ENCODE assay signal across 8 cellular contexts in the genomic region with DNA sequence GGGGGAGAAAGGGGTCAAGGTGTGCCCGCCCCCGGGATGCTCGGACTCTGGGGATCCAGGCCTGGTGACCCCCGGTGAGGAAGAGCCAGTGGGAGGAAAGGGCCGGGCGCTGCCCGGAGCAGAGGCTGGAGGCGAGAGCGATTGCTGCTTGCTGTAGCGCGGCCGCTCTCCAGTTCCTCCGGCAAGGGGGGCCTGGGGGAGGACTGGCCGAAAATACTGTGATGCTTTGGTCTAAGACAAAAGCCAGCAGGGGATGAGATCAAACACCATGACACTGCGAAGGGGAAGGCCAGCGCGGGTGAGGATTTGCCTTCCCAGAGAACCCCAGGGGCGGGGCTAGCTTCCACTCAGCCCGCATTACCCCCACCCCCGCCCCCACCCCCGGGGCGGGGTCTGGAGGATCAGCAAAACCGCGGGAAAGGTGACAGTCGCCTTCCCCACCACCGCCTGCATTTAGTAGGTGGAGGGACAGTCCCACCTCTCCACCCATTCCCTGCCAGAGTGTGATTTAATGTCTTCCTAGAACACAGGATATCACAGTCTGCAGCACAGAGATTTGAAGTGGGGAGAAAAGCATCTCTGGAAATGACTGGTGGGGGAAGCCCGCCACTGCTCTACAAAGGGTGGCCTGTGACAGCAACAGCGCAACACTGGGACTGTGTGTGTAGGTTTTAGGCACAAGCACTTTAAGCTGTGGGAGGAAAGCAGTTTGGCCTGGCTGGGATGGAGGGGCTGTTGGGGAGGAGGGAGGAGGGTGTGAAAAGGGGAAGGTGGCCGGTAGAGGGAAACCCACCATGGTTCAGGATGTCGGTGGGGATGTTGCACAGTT. TPM values are rescaled to one million over a fixed set of nuclear protein-coding genes. Genes with fewer than 3 reads are reported as not detected.
DNase-seq lines count a peak whose midpoint lies in the region; ATAC-seq and TF ChIP-seq lines count a peak whose summit lies in the region.

No MANE protein-coding gene starts in this region.

- ATAC-seq in DND-41 (ENCODE audit: insufficient read depth, low read depth) (peak; percentile 81), left cardiac atrium (peak; percentile 31 to 70)

- peaks cover 39% of the 10 kb centered on the region for H3K27me3 Mint-ChIP-seq in activated naive CD4-positive, alpha-beta T cell treated with anti-CD3 and anti-CD28 coated beads for 36 hours (ENCODE audit: low read depth)

- no peaks in the 10 kb centered on the region for H4K20me1 ChIP-seq in DND-41 (ENCODE audit: insufficient read depth, low read length)
- H4K20me1 ChIP-seq in Loucy (ENCODE audit: insufficient read depth, low read length, poor library complexity, severe bottlenecking), result no peaks in the 10 kb centered on the region

- H3K79me2 ChIP-seq in DND-41 (ENCODE audit: insufficient read depth, low read length), result no peaks in the 10 kb centered on the region
- H3K79me2 ChIP-seq in Loucy (ENCODE audit: insufficient read depth, low read length), result no peaks in the 10 kb centered on the region

- 0 out of 2 replicates have a peak, but pooled peaks cover 3% of the 10 kb centered on the region for H3F3A ChIP-seq in Loucy (ENCODE audit: low read depth)

- H3K4me1 ChIP-seq in DND-41 (ENCODE audit: insufficient read depth, low read length), result peaks cover 17% of the 10 kb centered on the region
- H3K4me1 ChIP-seq in Loucy (ENCODE audit: insufficient read depth, low read length, poor library complexity, severe bottlenecking), result peaks cover 8% of the 10 kb centered on the region
- peaks cover 5% of the 10 kb centered on the region for H3K4me1 ChIP-seq in prostate gland (replicated peaks)

- H2AFZ ChIP-seq in DND-41 (ENCODE audit: low read depth, low read length) (peak overlapping the region; percentile 82), Loucy (ENCODE audit: low read length) (peak overlapping the region; percentile 86)

- no peaks in the 10 kb centered on the region for H3K9me2 ChIP-seq in Loucy (replicated peaks; ENCODE audit: low read depth, low read length)

- no peak for TF ChIP-seq POLR2A in prostate gland (IDR thresholded peaks at IDR 0.05)

- H3K4me1 Mint-ChIP-seq in activated naive CD4-positive, alpha-beta T cell treated with anti-CD3 and anti-CD28 coated beads for 36 hours (ENCODE audit: low read depth), result peaks cover 19% of the 10 kb centered on the region

- TF ChIP-seq CTCF in DND-41 (IDR thresholded peaks at IDR 0.05; ENCODE audit: borderline replicate concordance, extremely low read depth, low read length, poor library complexity, severe bottlenecking) (no peak), Loucy (conservative IDR thresholded peaks at IDR 0.05; ENCODE audit: low read length) (no peak), prostate gland (IDR thresholded peaks at IDR 0.05) (no peak)

- H3K36me3 ChIP-seq in DND-41 (ENCODE audit: insufficient read depth, low read length) (0 out of 2 replicates have a peak, but pooled peaks cover 3% of the 10 kb centered on the region), Loucy (ENCODE audit: insufficient read depth, low read length) (no peaks in the 10 kb centered on the region), prostate gland (no peaks in the 10 kb centered on the region)

- H3K4me3 ChIP-seq in DND-41 (ENCODE audit: low read depth in 1 of 2, low read length in 2 of 2), result peak overlapping the region; percentile 8 to 48; a peak in 3 of 4 replicates
- peak overlapping the region; percentile 74 for H3K4me3 ChIP-seq in Loucy (ENCODE audit: low read length, poor library complexity, severe bottlenecking)
- H3K4me3 ChIP-seq in prostate gland, result peak overlapping the region; percentile 34 to 39

- DNase-seq in DND-41, result peak; percentile 86
- peak; percentile 61 for DNase-seq in H4 (ENCODE audit: low spot score)
- peak; percentile 94 for DNase-seq in SK-N-DZ (ENCODE audit: low spot score)
- DNase-seq in activated naive CD4-positive, alpha-beta T cell treated with anti-CD3 and anti-CD28 coated beads for 36 hours, result peak; percentile 98
- peak; percentile 82 for DNase-seq in left cardiac atrium
- no peak for DNase-seq in prostate gland (ENCODE audit: low spot score)
- DNase-seq in putamen (ENCODE audit: low spot score), result no peak

- H3K9me3 ChIP-seq in DND-41 (ENCODE audit: insufficient read depth, low read length, severe bottlenecking) (no peaks in the 10 kb centered on the region), Loucy (ENCODE audit: insufficient read depth, low read depth, low read length) (no peaks in the 10 kb centered on the region), prostate gland (no peaks in the 10 kb centered on the region)

- H3K4me2 ChIP-seq in DND-41 (ENCODE audit: insufficient read depth, low read length) (peak overlapping the region; percentile 79), Loucy (ENCODE audit: low read depth, low read length, poor library complexity, severe bottlenecking) (peak overlapping the region; percentile 88)

- H3K9me3 Mint-ChIP-seq in activated naive CD4-positive, alpha-beta T cell treated with anti-CD3 and anti-CD28 coated beads for 36 hours, result no peaks in the 10 kb centered on the region

- H3K36me3 Mint-ChIP-seq in activated naive CD4-positive, alpha-beta T cell treated with anti-CD3 and anti-CD28 coated beads for 36 hours (ENCODE audit: low read depth), result no peaks in the 10 kb centered on the region

- peak overlapping the region; percentile 55 for H3K9ac ChIP-seq in DND-41 (ENCODE audit: low read depth, low read length)
- peak overlapping the region; percentile 59 for H3K9ac ChIP-seq in Loucy (ENCODE audit: low read depth, low read length, poor library complexity, severe bottlenecking)

- 4% methylated on average over 28 of the region's 30 CpGs for WGBS in prostate gland

- intact Hi-C loops in activated naive CD4-positive, alpha-beta T cell treated with anti-CD3 and anti-CD28 coated beads for 36 hours (cut with micrococcal nuclease), result loop anchor here (1.0 to 2.0 kb wide), 9 partner anchors 10 to 969 kb away; a partner anchor contains a TSS
- intact Hi-C loops in left cardiac atrium (cut with DNase I) (no loop called here), prostate gland (cut with DNase I) (loop anchor here (2.0 kb wide), 1 partner anchor 26 kb away; a partner anchor contains a TSS)

- H3K4me3 Mint-ChIP-seq in activated naive CD4-positive, alpha-beta T cell treated with anti-CD3 and anti-CD28 coated beads for 36 hours, result peak overlapping the region; percentile 76

- CTCF ChIA-PET in activated naive CD4-positive, alpha-beta T cell treated with anti-CD3 and anti-CD28 coated beads for 36 hours (lab: Charles Lee), result no interaction called here

- peak overlapping the region; percentile 69 for H3K27ac Mint-ChIP-seq in activated naive CD4-positive, alpha-beta T cell treated with anti-CD3 and anti-CD28 coated beads for 36 hours

- peak overlapping the region; percentile 32; the same call in 1 of the 2 replicates for H3K27ac ChIP-seq in DND-41 (ENCODE audit: low read length)
- H3K27ac ChIP-seq in prostate gland, result peak overlapping the region; percentile 72 to 76

- H3K27me3 ChIP-seq in DND-41 (ENCODE audit: insufficient read depth, low read length, poor library complexity) (no peaks in the 10 kb centered on the region), Loucy (ENCODE audit: insufficient read depth, low read length, poor library complexity, severe bottlenecking) (no peaks in the 10 kb centered on the region), prostate gland (replicated peaks; ENCODE audit: insufficient read depth) (no peaks in the 10 kb centered on the region)

RNA-seq across cellular contexts. Expression of a gene that starts 25.7 kb away (rescaled TPM):
- total RNA-seq in H4 (2014; rRNA removed; shearing (Covaris generic)), result 73.3 and 79.9 TPM in 2 replicates
- 28.9 and 33.1 TPM in 2 replicates for polyA plus RNA-seq in SK-N-DZ (2014; cell fraction: cytosol; rRNA removed)
- 108 and 120 TPM in 2 replicates for polyA plus RNA-seq in SK-N-DZ (2014; cell fraction: nucleus; rRNA removed)
- 1 to 10 TPM; 4.1 to 5.5 TPM for total RNA-seq in activated naive CD4-positive, alpha-beta T cell treated with anti-CD3 and anti-CD28 coated beads for 36 hours
- total RNA-seq in left cardiac atrium, result 10 to 100 TPM; 57.5 to 60.6 TPM
- total RNA-seq in prostate gland, result 10 to 100 TPM; 34.2 to 73.7 TPM

Comparison
In these comparisons a context has a peak if more than half of its experiments do, and no peak if none do; other contexts are left out.
1. DNase-seq: peak in DND-41 (single experiment), H4 (single experiment), SK-N-DZ (single experiment), activated naive CD4-positive, alpha-beta T cell treated with anti-CD3 and anti-CD28 coated beads for 36 hours (single experiment) and left cardiac atrium (single experiment); none in prostate gland (single experiment) and putamen (single experiment).
2. RNA of a gene that starts 25.7 kb away (total RNA-seq): 34.2 to 73.7 TPM in prostate gland, 73.3 to 79.9 TPM in H4 and 57.5 to 60.6 TPM in left cardiac atrium; 4.1 to 5.5 TPM in activated naive CD4-positive, alpha-beta T cell treated with anti-CD3 and anti-CD28 coated beads for 36 hours; every median in the first group is over 4 times any median in the second.
3. intact Hi-C loops: an anchor here in activated naive CD4-positive, alpha-beta T cell treated with anti-CD3 and anti-CD28 coated beads for 36 hours (1.0 to 2.0 kb wide) and prostate gland (2.0 kb wide); none called in left cardiac atrium.
4. Peak in every context shown above with its lines, with median percentiles within 50 percentile points of each other: H3K4me3 ChIP-seq.